Comparison of ENCODE assay signal across 19 cellular contexts in the genomic region with DNA sequence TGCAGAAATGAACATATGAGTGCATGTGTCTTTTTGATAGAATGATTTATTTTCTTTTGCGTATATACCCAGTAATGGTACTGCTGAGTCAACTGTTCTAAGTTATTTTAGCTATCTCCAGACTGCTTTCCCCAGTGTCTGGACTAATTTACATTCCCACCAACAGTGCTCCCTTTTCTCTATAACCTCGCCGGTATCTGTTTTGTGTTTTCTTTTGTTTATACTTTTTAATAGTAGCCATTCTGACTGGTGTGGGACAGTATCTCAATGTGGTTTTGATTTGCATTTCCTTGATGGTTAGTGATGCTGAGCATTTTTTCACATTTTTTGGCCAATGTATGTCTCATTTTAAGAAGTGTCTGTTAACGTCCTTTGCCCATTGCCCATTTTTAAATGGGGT.
DNase-seq lines count a peak whose midpoint lies in the region; ATAC-seq and TF ChIP-seq lines count a peak whose summit lies in the region.
"Had no signal": no experiment of that assay in that cellular context is flagged by ENCODE, and none has a peak within 500 bp of the region (broad histone marks: within the 10 kb centered on the region; RNA-seq: fewer than 3 reads in every experiment).

No MANE protein-coding gene starts in this region.

- no peak for TF ChIP-seq RAD21 in SK-N-SH (IDR thresholded peaks at IDR 0.05; ENCODE audit: low read length)

- H4K20me1 ChIP-seq in SK-N-SH (ENCODE audit: insufficient read depth) = no peaks in the 10 kb centered on the region
- H4K20me1 ChIP-seq: BLaER1 had no signal

- intact Hi-C loops in sigmoid colon (cut with DNase I) = no loop called here

- H3K36me3 Mint-ChIP-seq in activated CD4-positive, alpha-beta memory T cell treated with anti-CD3 and anti-CD28 coated beads, Interleukin-2, amount 10 ng/mL, durations not matched to agents 7 days and 5 days (ENCODE audit: low read depth) = no peaks in the 10 kb centered on the region
- H3K36me3 Mint-ChIP-seq: CD4-positive, CD25-positive, alpha-beta regulatory T cell; CD8-positive, alpha-beta T cell had no signal

- peak; percentile 79 for ATAC-seq in SK-N-SH treated with all-trans-retinoic acid at 6 μM for 48 hours
- no peak for ATAC-seq in esophagus mucosa
- ATAC-seq: CD8-positive, alpha-beta T cell had no signal

- no peak overlapping the region for H3K27ac Mint-ChIP-seq in activated CD4-positive, alpha-beta memory T cell treated with anti-CD3 and anti-CD28 coated beads, Interleukin-2, amount 10 ng/mL, durations not matched to agents 7 days and 5 days
- H3K27ac Mint-ChIP-seq: B cell; CD4-positive, CD25-positive, alpha-beta regulatory T cell; CD8-positive, alpha-beta T cell; HFFc6 had no signal

- POLR2A ChIA-PET in SK-N-SH (lab: Yijun Ruan, JAX) = no interaction called here
- POLR2A ChIA-PET in activated CD4-positive, alpha-beta memory T cell treated with anti-CD3 and anti-CD28 coated beads, Interleukin-2, amount 10 ng/mL, durations not matched to agents 7 days and 5 days (lab: Charles Lee) = no interaction called here

- H3K9me3 Mint-ChIP-seq in activated CD4-positive, alpha-beta memory T cell treated with anti-CD3 and anti-CD28 coated beads, Interleukin-2, amount 10 ng/mL, durations not matched to agents 7 days and 5 days = peaks cover 15% of the 10 kb centered on the region

- H2AFZ ChIP-seq in SK-N-SH (ENCODE audit: low read depth) = no peak overlapping the region

- 51% methylated on average over 4 of the region's 4 CpGs for WGBS in SK-N-SH (ENCODE audit: low lambda C conversion rate)
- 85 to 87% methylated on average over 4 of the region's 4 CpGs for WGBS in sigmoid colon, 2 donors

- no peak for DNase-seq in SK-N-SH
- peak; percentile 7 for DNase-seq in fibroblast of gingiva (ENCODE audit: low read depth)
- DNase-seq in fibroblast of villous mesenchyme (ENCODE audit: low read depth) = peak; percentile 65
- DNase-seq in activated CD4-positive, alpha-beta memory T cell treated with anti-CD3 and anti-CD28 coated beads, Interleukin-2, amount 10 ng/mL, durations not matched to agents 7 days and 5 days = no peak
- no peak for DNase-seq in sigmoid colon
- DNase-seq: Caco-2; CD4-positive, CD25-positive, alpha-beta regulatory T cell; CD8-positive, alpha-beta T cell; DMS153; DND-41; GOT3; HFFc6 had no signal

- H3K4me1 ChIP-seq in SK-N-SH (ENCODE audit: control insufficient read depth in 1 of 2, insufficient read depth in 2 of 2, low read depth in 1 of 2, low read length in 1 of 2) (no peaks in the 10 kb centered on the region), sigmoid colon (no peaks in the 10 kb centered on the region)
- H3K4me1 ChIP-seq: BLaER1, Caco-2, HAP-1 had no signal

- H3K4me3 ChIP-seq in SK-N-SH (ENCODE audit: low read depth in 2 of 2, low read length in 1 of 2) (no peak overlapping the region), fibroblast of villous mesenchyme (ENCODE audit: low read depth, low read length) (no peak overlapping the region), sigmoid colon (no peak overlapping the region)
- H3K4me3 ChIP-seq: BLaER1, HAP-1 had no signal

- H3K27ac ChIP-seq in SK-N-SH (ENCODE audit: low read depth in 2 of 2, low read length in 1 of 2) (no peak overlapping the region), sigmoid colon (no peak overlapping the region)
- H3K27ac ChIP-seq: 22Rv1, BLaER1, C4-2B had no signal

- TF ChIP-seq EP300 in SK-N-SH (IDR thresholded peaks at IDR 0.05; ENCODE audit: borderline replicate concordance in 1 of 2, low read depth in 1 of 2, low read length in 1 of 2) = no peak
- TF ChIP-seq EP300 in sigmoid colon (IDR thresholded peaks at IDR 0.05) = no peak

- H3K79me2 ChIP-seq in SK-N-SH (ENCODE audit: insufficient read depth) = no peaks in the 10 kb centered on the region

- H3K4me1 Mint-ChIP-seq in activated CD4-positive, alpha-beta memory T cell treated with anti-CD3 and anti-CD28 coated beads, Interleukin-2, amount 10 ng/mL, durations not matched to agents 7 days and 5 days = no peaks in the 10 kb centered on the region
- H3K4me1 Mint-ChIP-seq: B cell; CD4-positive, CD25-positive, alpha-beta regulatory T cell had no signal

- H3K27me3 ChIP-seq in SK-N-SH (ENCODE audit: insufficient read depth) = no peaks in the 10 kb centered on the region; the same call in 1 of the 2 replicates
- H3K27me3 ChIP-seq in sigmoid colon = no peaks in the 10 kb centered on the region
- H3K27me3 ChIP-seq: BLaER1 had no signal

- H3K36me3 ChIP-seq in SK-N-SH (replicated peaks in 1 of 2; ENCODE audit: control insufficient read depth in 1 of 2, insufficient read depth in 2 of 2, low read length in 1 of 2) (no peaks in the 10 kb centered on the region), sigmoid colon (no peaks in the 10 kb centered on the region)
- H3K36me3 ChIP-seq: BLaER1, HAP-1 had no signal

- H3K9me3 ChIP-seq in SK-N-SH (no peaks in the 10 kb centered on the region), sigmoid colon (no peaks in the 10 kb centered on the region)
- H3K9me3 ChIP-seq: BLaER1, Caco-2, HAP-1 had no signal

- peaks cover 4% of the 10 kb centered on the region for H3F3A ChIP-seq in SK-N-SH (replicated peaks; ENCODE audit: insufficient read depth)

- H3K4me2 ChIP-seq in SK-N-SH = no peak overlapping the region
- H3K4me2 ChIP-seq: BLaER1 had no signal

- no peak for TF ChIP-seq CTCF in SK-N-SH (IDR thresholded peaks at IDR 0.05)
- no peak for TF ChIP-seq CTCF in fibroblast of villous mesenchyme (IDR thresholded peaks at IDR 0.05; ENCODE audit: insufficient read depth, low read depth, low read length)
- TF ChIP-seq CTCF in sigmoid colon (IDR thresholded peaks at IDR 0.05) = no peak

- CTCF ChIA-PET in SK-N-SH (lab: Yijun Ruan, JAX) = no interaction called here
- CTCF ChIA-PET in activated CD4-positive, alpha-beta memory T cell treated with anti-CD3 and anti-CD28 coated beads, Interleukin-2, amount 10 ng/mL, durations not matched to agents 7 days and 5 days (lab: Charles Lee) = no interaction called here

- no peaks in the 10 kb centered on the region for H3K9me2 ChIP-seq in SK-N-SH

- no peak for TF ChIP-seq POLR2A in sigmoid colon (IDR thresholded peaks at IDR 0.05)

- H3K4me3 Mint-ChIP-seq in activated CD4-positive, alpha-beta memory T cell treated with anti-CD3 and anti-CD28 coated beads, Interleukin-2, amount 10 ng/mL, durations not matched to agents 7 days and 5 days = no peak overlapping the region
- H3K4me3 Mint-ChIP-seq: B cell; CD4-positive, CD25-positive, alpha-beta regulatory T cell; CD8-positive, alpha-beta T cell; HFFc6 had no signal

- H3K27me3 Mint-ChIP-seq in activated CD4-positive, alpha-beta memory T cell treated with anti-CD3 and anti-CD28 coated beads, Interleukin-2, amount 10 ng/mL, durations not matched to agents 7 days and 5 days = no peaks in the 10 kb centered on the region
- H3K27me3 Mint-ChIP-seq: B cell; CD4-positive, CD25-positive, alpha-beta regulatory T cell had no signal

- H3K9ac ChIP-seq in SK-N-SH = no peak overlapping the region
- H3K9ac ChIP-seq: BLaER1 had no signal

TF ChIP-seq in SK-N-SH treated with all-trans-retinoic acid at 6 μM for 48 hours, 23 proteins besides CTCF, POLR2A, EP300 and RAD21 (continues in another document):
- TF ChIP-seq OSR1 (CRISPR knock-in tag; IDR thresholded peaks at IDR 0.05) (no peak), BACH2 (CRISPR knock-in tag; IDR thresholded peaks at IDR 0.05; ENCODE audit: borderline replicate concordance) (no peak), TOX (CRISPR knock-in tag; IDR thresholded peaks at IDR 0.05; ENCODE audit: borderline replicate concordance) (no peak), PPARA (CRISPR knock-in tag; IDR thresholded peaks at IDR 0.05; ENCODE audit: borderline replicate concordance) (no peak), ISL1 (CRISPR knock-in tag; IDR thresholded peaks at IDR 0.05) (no peak)
- TF ChIP-seq, protein P1, sequence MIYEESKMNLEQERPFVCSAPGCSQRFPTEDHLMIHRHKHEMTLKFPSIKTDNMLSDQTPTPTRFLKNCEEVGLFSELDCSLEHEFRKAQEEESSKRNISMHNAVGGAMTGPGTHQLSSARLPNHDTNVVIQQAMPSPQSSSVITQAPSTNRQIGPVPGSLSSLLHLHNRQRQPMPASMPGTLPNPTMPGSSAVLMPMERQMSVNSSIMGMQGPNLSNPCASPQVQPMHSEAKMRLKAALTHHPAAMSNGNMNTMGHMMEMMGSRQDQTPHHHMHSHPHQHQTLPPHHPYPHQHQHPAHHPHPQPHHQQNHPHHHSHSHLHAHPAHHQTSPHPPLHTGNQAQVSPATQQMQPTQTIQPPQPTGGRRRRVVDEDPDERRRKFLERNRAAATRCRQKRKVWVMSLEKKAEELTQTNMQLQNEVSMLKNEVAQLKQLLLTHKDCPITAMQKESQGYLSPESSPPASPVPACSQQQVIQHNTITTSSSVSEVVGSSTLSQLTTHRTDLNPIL (CRISPR knock-in tag; IDR thresholded peaks at IDR 0.05; ENCODE audit: low read depth) = no peak

TF ChIP-seq in SK-N-SH, 30 proteins besides CTCF, POLR2A, EP300 and RAD21 (continues in another document):
- no peak for TF ChIP-seq MXI1 (IDR thresholded peaks at IDR 0.05; ENCODE audit: low read depth, low read length)
- no peak for TF ChIP-seq RXRA (IDR thresholded peaks at IDR 0.05; ENCODE audit: borderline replicate concordance, low read depth)
- TF ChIP-seq NRF1 (IDR thresholded peaks at IDR 0.05; ENCODE audit: low read depth, low read length) = no peak
- no peak for TF ChIP-seq TEAD4 (IDR thresholded peaks at IDR 0.05; ENCODE audit: borderline replicate concordance, insufficient read depth)
- TF ChIP-seq SIN3A (IDR thresholded peaks at IDR 0.05; ENCODE audit: borderline replicate concordance, low read depth, low read length) = no peak
- no peak for TF ChIP-seq FOSL2 (IDR thresholded peaks at IDR 0.05; ENCODE audit: borderline replicate concordance, low read depth)
- TF ChIP-seq GABPA (IDR thresholded peaks at IDR 0.05; ENCODE audit: low read depth) = no peak
- TF ChIP-seq, protein P2, sequence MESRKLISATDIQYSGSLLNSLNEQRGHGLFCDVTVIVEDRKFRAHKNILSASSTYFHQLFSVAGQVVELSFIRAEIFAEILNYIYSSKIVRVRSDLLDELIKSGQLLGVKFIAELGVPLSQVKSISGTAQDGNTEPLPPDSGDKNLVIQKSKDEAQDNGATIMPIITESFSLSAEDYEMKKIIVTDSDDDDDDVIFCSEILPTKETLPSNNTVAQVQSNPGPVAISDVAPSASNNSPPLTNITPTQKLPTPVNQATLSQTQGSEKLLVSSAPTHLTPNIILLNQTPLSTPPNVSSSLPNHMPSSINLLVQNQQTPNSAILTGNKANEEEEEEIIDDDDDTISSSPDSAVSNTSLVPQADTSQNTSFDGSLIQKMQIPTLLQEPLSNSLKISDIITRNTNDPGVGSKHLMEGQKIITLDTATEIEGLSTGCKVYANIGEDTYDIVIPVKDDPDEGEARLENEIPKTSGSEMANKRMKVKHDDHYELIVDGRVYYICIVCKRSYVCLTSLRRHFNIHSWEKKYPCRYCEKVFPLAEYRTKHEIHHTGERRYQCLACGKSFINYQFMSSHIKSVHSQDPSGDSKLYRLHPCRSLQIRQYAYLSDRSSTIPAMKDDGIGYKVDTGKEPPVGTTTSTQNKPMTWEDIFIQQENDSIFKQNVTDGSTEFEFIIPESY (IDR thresholded peaks at IDR 0.05; ENCODE audit: borderline replicate concordance, low read depth) = no peak
- no peak for TF ChIP-seq JUND (IDR thresholded peaks at IDR 0.05)
- TF ChIP-seq TCF12 (IDR thresholded peaks at IDR 0.05) = no peak
- TF ChIP-seq EZH2phosphoT487 (IDR thresholded peaks at IDR 0.05; ENCODE audit: borderline replicate concordance, low read depth) = no peak

Comparison
In these comparisons a context has a peak if more than half of its experiments do, and no peak if none do; other contexts are left out.
1. DNase-seq: peak in fibroblast of gingiva (single experiment) and fibroblast of villous mesenchyme (single experiment); none in SK-N-SH (single experiment), activated CD4-positive, alpha-beta memory T cell treated with anti-CD3 and anti-CD28 coated beads, Interleukin-2, amount 10 ng/mL, durations not matched to agents 7 days and 5 days (single experiment) and sigmoid colon (single experiment).